8 cellular contexts compared by ENCODE assay signal in genomic region chr13:107867701-107868661, GRCh38.
DNase-seq lines count a peak whose midpoint lies in the region; ATAC-seq and TF ChIP-seq lines count a peak whose summit lies in the region.

No MANE protein-coding gene starts in this region.

- no peak overlapping the region for H3K27ac ChIP-seq in gastrocnemius medialis

- in situ Hi-C loops in gastrocnemius medialis (cut with MboI; ENCODE audit: low sequenced_read_pairs in 4 of 4): no loop called here

- peak; percentile 32 for DNase-seq in ELF-1 (ENCODE audit: low read depth, low spot score)
- peak; percentile 89 to 93 for DNase-seq in NCI-H187 (lab: John Stamatoyannopoulos, UW)
- peak; percentile 9 for DNase-seq in activated naive CD8-positive, alpha-beta T cell treated with anti-CD3 and anti-CD28 coated beads for 36 hours
- DNase-seq in hippocampal formation (lab: John Stamatoyannopoulos, UW): peak; percentile 28 to 44
- no peak for DNase-seq in gastrocnemius medialis
- DNase-seq in stimulated activated CD4-positive, alpha-beta T cell treated with anti-CD3 and anti-CD28 coated beads, Interleukin-4, amount 100 ng/mL, for 1 hour: no peak

- peak overlapping the region; percentile 27 to 36 (median 31) for H3K4me3 ChIP-seq in gastrocnemius medialis

- peak overlapping the region; percentile 76 for H3K4me3 Mint-ChIP-seq in activated naive CD8-positive, alpha-beta T cell treated with anti-CD3 and anti-CD28 coated beads for 36 hours

- H3K27ac Mint-ChIP-seq in activated naive CD8-positive, alpha-beta T cell treated with anti-CD3 and anti-CD28 coated beads for 36 hours: no peak overlapping the region

- no peak for TF ChIP-seq POLR2A in gastrocnemius medialis (IDR thresholded peaks at IDR 0.05)
- no peak for TF ChIP-seq POLR2A in GM18505 (IDR thresholded peaks at IDR 0.05; ENCODE audit: borderline replicate concordance, extremely low read depth, insufficient read depth, insufficient read length)

- H3K4me1 Mint-ChIP-seq in activated naive CD8-positive, alpha-beta T cell treated with anti-CD3 and anti-CD28 coated beads for 36 hours: peaks cover 6% of the 10 kb centered on the region

- no peaks in the 10 kb centered on the region for H3K36me3 ChIP-seq in gastrocnemius medialis

- no peak for TF ChIP-seq CTCF in gastrocnemius medialis (IDR thresholded peaks at IDR 0.05 in 4 of 5, conservative IDR thresholded peaks at IDR 0.05 in 1 of 5)

- intact Hi-C loops in gastrocnemius medialis (cut with DNase I; ENCODE audit: low total_unique reads): no loop called here

- H3K27me3 Mint-ChIP-seq in activated naive CD8-positive, alpha-beta T cell treated with anti-CD3 and anti-CD28 coated beads for 36 hours: peaks cover 66% of the 10 kb centered on the region

- no peaks in the 10 kb centered on the region for H3K9me3 ChIP-seq in gastrocnemius medialis

- peaks cover 18 to 56% (median 24%) of the 10 kb centered on the region in 3 donors for H3K27me3 ChIP-seq in gastrocnemius medialis

- ATAC-seq in gastrocnemius medialis: no peak
- no peak for ATAC-seq in GM18505 (IDR thresholded peaks at IDR 0.05; ENCODE audit: unreplicated experiment)
- no peak for ATAC-seq in HG02759 (IDR thresholded peaks at IDR 0.05; ENCODE audit: unreplicated experiment)

- H3K4me1 ChIP-seq in gastrocnemius medialis: peaks cover 0 to 11% of the 10 kb centered on the region in 2 donors

- H3K9me3 Mint-ChIP-seq in activated naive CD8-positive, alpha-beta T cell treated with anti-CD3 and anti-CD28 coated beads for 36 hours: no peaks in the 10 kb centered on the region

- H3K36me3 Mint-ChIP-seq in activated naive CD8-positive, alpha-beta T cell treated with anti-CD3 and anti-CD28 coated beads for 36 hours: no peaks in the 10 kb centered on the region

Comparison
In these comparisons a context has a peak if more than half of its experiments do, and no peak if none do; other contexts are left out.
1. DNase-seq: peak in ELF-1 (single experiment), NCI-H187 (2 of 2), activated naive CD8-positive, alpha-beta T cell treated with anti-CD3 and anti-CD28 coated beads for 36 hours (single experiment) and hippocampal formation (2 of 2); none in gastrocnemius medialis (0 of 2) and stimulated activated CD4-positive, alpha-beta T cell treated with anti-CD3 and anti-CD28 coated beads, Interleukin-4, amount 100 ng/mL, for 1 hour (single experiment).